21 cellular contexts compared by ENCODE assay signal in the genomic region with DNA sequence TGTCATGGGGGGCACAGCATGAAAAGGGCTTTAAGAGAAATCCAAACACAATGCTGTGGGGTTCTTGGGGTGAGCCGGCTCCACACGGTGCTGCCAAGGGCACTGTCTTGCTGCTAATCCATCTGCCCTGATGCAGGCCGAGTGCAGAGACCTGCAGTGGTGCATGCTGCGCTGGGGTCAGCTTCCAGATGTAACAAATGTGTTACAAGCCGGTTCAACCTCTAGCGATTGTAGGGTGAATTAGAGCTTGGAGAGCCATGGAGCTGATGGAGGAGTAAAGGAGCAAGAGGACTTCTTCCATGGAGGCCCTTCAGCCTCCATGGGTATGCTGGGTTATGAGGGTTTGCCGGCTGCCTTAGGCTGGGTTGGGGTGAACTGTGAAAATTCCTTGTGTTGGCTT.
DNase-seq lines count a peak whose midpoint lies in the region; ATAC-seq and TF ChIP-seq lines count a peak whose summit lies in the region.
"Had no signal": no experiment of that assay in that cellular context is flagged by ENCODE, and none has a peak within 500 bp of the region (broad histone marks: within the 10 kb centered on the region; RNA-seq: fewer than 3 reads in every experiment).

No MANE protein-coding gene starts in this region.

- H3K9me3 Mint-ChIP-seq in chondrocyte (ENCODE audit: low read depth) = peaks cover 19% of the 10 kb centered on the region
- H3K9me3 Mint-ChIP-seq: HFFc6 had no signal

- H3K4me1 Mint-ChIP-seq in chondrocyte (ENCODE audit: low read depth) = no peaks in the 10 kb centered on the region
- H3K4me1 Mint-ChIP-seq: B cell; CD14-positive monocyte; CD8-positive, alpha-beta memory T cell; GM23338 had no signal

- H3K27ac Mint-ChIP-seq in chondrocyte (ENCODE audit: unreplicated experiment) = no peak overlapping the region
- H3K27ac Mint-ChIP-seq: B cell; CD14-positive monocyte; CD4-positive, alpha-beta T cell; CD8-positive, alpha-beta memory T cell; GM23338; HFFc6 had no signal

- H3K9ac ChIP-seq in neuronal stem cell (ENCODE audit: low read depth, low read length, poor library complexity) = no peak overlapping the region
- no peak overlapping the region for H3K9ac ChIP-seq in PC-3 (ENCODE audit: low read length)
- H3K9ac ChIP-seq: BLaER1 treated with 17β-estradiol and CSF1 and Interleukin-3, amounts not matched to agents 10 nM and 100 nM had no signal

- H4K20me1 ChIP-seq in PC-3 (ENCODE audit: low read length) = no peaks in the 10 kb centered on the region
- H4K20me1 ChIP-seq: BLaER1 treated with 17β-estradiol and CSF1 and Interleukin-3, amounts not matched to agents 10 nM and 100 nM had no signal

- BruUV-seq in PC-3 (replicated peaks; lab: Mats Ljungman, UMichigan) = no TSS peak

- no peak overlapping the region for H2AFZ ChIP-seq in neuronal stem cell (ENCODE audit: low read length)
- H2AFZ ChIP-seq in PC-3 (ENCODE audit: low read length) = no peak overlapping the region
- H2AFZ ChIP-seq: GM23338 had no signal

- H3K4me3 ChIP-seq in neuronal stem cell (ENCODE audit: low read length in 2 of 2) (no peak overlapping the region), uterus (no peak overlapping the region), PC-3 (ENCODE audit: low read length) (no peak overlapping the region)
- H3K4me3 ChIP-seq: BLaER1 treated with 17β-estradiol and CSF1 and Interleukin-3, amounts not matched to agents 10 nM and 100 nM; GM12878; GM23338; HAP-1 had no signal

- H3K36me3 Mint-ChIP-seq in chondrocyte (ENCODE audit: low read depth) = peaks cover 1% of the 10 kb centered on the region
- H3K36me3 Mint-ChIP-seq: CD14-positive monocyte; CD8-positive, alpha-beta memory T cell had no signal

- H3K9me3 ChIP-seq in neuronal stem cell (replicated peaks in 1 of 2; ENCODE audit: control insufficient read depth in 2 of 2, insufficient read depth in 1 of 2, low read depth in 1 of 2, low read length in 2 of 2) = no peaks in the 10 kb centered on the region
- no peaks in the 10 kb centered on the region for H3K9me3 ChIP-seq in uterus
- H3K9me3 ChIP-seq in PC-3 (ENCODE audit: low read length) = no peaks in the 10 kb centered on the region
- H3K9me3 ChIP-seq: HAP-1 had no signal

- no CpG with 5 or more reads among the region's 7 CpGs for WGBS in neuronal stem cell (ENCODE audit: extremely low coverage in 2 of 2, insufficient read length in 2 of 2, insufficient replicate concordance in 1 of 2), 2 donors

- H3K4me3 Mint-ChIP-seq in chondrocyte (ENCODE audit: unreplicated experiment) = no peak overlapping the region
- H3K4me3 Mint-ChIP-seq: B cell; CD14-positive monocyte; CD4-positive, alpha-beta T cell; CD8-positive, alpha-beta memory T cell; GM23338; HFFc6 had no signal

- no peak overlapping the region for H2BK12ac ChIP-seq in neuronal stem cell (ENCODE audit: low read length)

- POLR2A ChIA-PET in PC-3 (lab: Charles Lee; ENCODE audit: unreplicated experiment) = no interaction called here

- ATAC-seq in HG03025 (IDR thresholded peaks at IDR 0.05; ENCODE audit: low FRiP score, unreplicated experiment) = no peak
- ATAC-seq in PC-3 = no peak
- ATAC-seq: GM12878, GM23338 had no signal

- peaks cover 4% of the 10 kb centered on the region for H3K27me3 Mint-ChIP-seq in chondrocyte (ENCODE audit: low read depth)
- H3K27me3 Mint-ChIP-seq: B cell had no signal

- no peak overlapping the region for H4K8ac ChIP-seq in neuronal stem cell (ENCODE audit: low read depth, low read length)

- H3K36me3 ChIP-seq in neuronal stem cell (replicated peaks in 1 of 2; ENCODE audit: control insufficient read depth in 2 of 2, insufficient read depth in 2 of 2, low read length in 2 of 2) (no peaks in the 10 kb centered on the region), uterus (no peaks in the 10 kb centered on the region), PC-3 (ENCODE audit: low read depth, low read length) (no peaks in the 10 kb centered on the region)
- H3K36me3 ChIP-seq: BLaER1 treated with 17β-estradiol and CSF1 and Interleukin-3, amounts not matched to agents 10 nM and 100 nM; HAP-1 had no signal

- H3K18ac ChIP-seq in neuronal stem cell (ENCODE audit: low read length) = peak overlapping the region; percentile 3

- TF ChIP-seq POLR2A in uterus (IDR thresholded peaks at IDR 0.05) = no peak

- H3K23ac ChIP-seq in neuronal stem cell (ENCODE audit: low read depth, low read length, poor library complexity) = no peak overlapping the region

- no peak overlapping the region for H3K4ac ChIP-seq in neuronal stem cell (ENCODE audit: low read length)

- H2AK5ac ChIP-seq in neuronal stem cell (ENCODE audit: low read depth, low read length) = no peak overlapping the region

- no peak overlapping the region for H3K14ac ChIP-seq in neuronal stem cell (ENCODE audit: low read length)

- CTCF ChIA-PET in PC-3 (lab: Charles Lee) = no interaction called here

- no peaks in the 10 kb centered on the region for H3K79me2 ChIP-seq in PC-3 (ENCODE audit: low read length)

- no peaks in the 10 kb centered on the region for H3F3A ChIP-seq in PC-3 (ENCODE audit: low read length, unreplicated experiment)

- no peaks in the 10 kb centered on the region for H3K79me1 ChIP-seq in neuronal stem cell (ENCODE audit: low read depth, low read length)

- no peaks in the 10 kb centered on the region for H3K27me3 ChIP-seq in neuronal stem cell (ENCODE audit: control insufficient read depth in 3 of 3, insufficient read depth in 3 of 3, low read depth in 1 of 3, low read length in 3 of 3)
- no peaks in the 10 kb centered on the region for H3K27me3 ChIP-seq in uterus
- H3K27me3 ChIP-seq in PC-3 (ENCODE audit: low read length) = no peaks in the 10 kb centered on the region
- H3K27me3 ChIP-seq: BLaER1 treated with 17β-estradiol and CSF1 and Interleukin-3, amounts not matched to agents 10 nM and 100 nM had no signal

- no peak overlapping the region for H3K27ac ChIP-seq in neuronal stem cell (replicated peaks; ENCODE audit: low read length)
- H3K27ac ChIP-seq in uterus = no peak overlapping the region
- H3K27ac ChIP-seq in PC-3 (ENCODE audit: low read length) = no peak overlapping the region
- H3K27ac ChIP-seq: 22Rv1; BLaER1 treated with 17β-estradiol and CSF1 and Interleukin-3, amounts not matched to agents 10 nM and 100 nM had no signal

- intact Hi-C loops in uterus (cut with DNase I; ENCODE audit: low total_unique reads) = no loop called here
- intact Hi-C loops in PC-3 (cut with micrococcal nuclease) = no loop called here

- H3K4me2 ChIP-seq in neuronal stem cell (ENCODE audit: insufficient read depth, low read length, poor library complexity, severe bottlenecking) (no peak overlapping the region), PC-3 (ENCODE audit: low read length) (no peak overlapping the region)
- H3K4me2 ChIP-seq: BLaER1 treated with 17β-estradiol and CSF1 and Interleukin-3, amounts not matched to agents 10 nM and 100 nM; GM23338 had no signal

- H2BK5ac ChIP-seq in neuronal stem cell (ENCODE audit: low read length) = no peak overlapping the region

- H3K4me1 ChIP-seq in neuronal stem cell (ENCODE audit: control insufficient read depth in 2 of 2, insufficient read depth in 1 of 2, low read depth in 1 of 2, low read length in 2 of 2) = no peaks in the 10 kb centered on the region
- H3K4me1 ChIP-seq in uterus = no peaks in the 10 kb centered on the region
- no peaks in the 10 kb centered on the region for H3K4me1 ChIP-seq in PC-3 (ENCODE audit: insufficient read depth, low read length)
- H3K4me1 ChIP-seq: BLaER1 treated with 17β-estradiol and CSF1 and Interleukin-3, amounts not matched to agents 10 nM and 100 nM; HAP-1 had no signal

- no peaks in the 10 kb centered on the region for H3K9me2 ChIP-seq in PC-3 (replicated peaks; ENCODE audit: low read length)

- DNase-seq in NCI-H82 (lab: John Stamatoyannopoulos, UW) (peak; percentile 45), NCI-H82 treated with DMSO at 0.1 percent for 48 hours (lab: John Stamatoyannopoulos, UW; ENCODE audit: unreplicated experiment) (no peak), SK-N-DZ (ENCODE audit: low spot score) (peak; percentile 60), chondrocyte (ENCODE audit: low spot score) (peak; percentile 37), neuronal stem cell (ENCODE audit: low spot score) (no peak), uterus (no peak), PC-3 (no peak)
- DNase-seq: CD4-positive, alpha-beta T cell; CD8-positive, alpha-beta memory T cell; DMS79; EL; GDM1; HFFc6 had no signal

- no peak overlapping the region for H4K91ac ChIP-seq in neuronal stem cell (ENCODE audit: low read depth, low read length, poor library complexity)

- H2BK120ac ChIP-seq in neuronal stem cell (ENCODE audit: low read depth, low read length) = no peak overlapping the region

- no peak overlapping the region for H2BK15ac ChIP-seq in neuronal stem cell (ENCODE audit: low read length)

- TF ChIP-seq CTCF in chondrocyte (IDR thresholded peaks at IDR 0.05) (no peak), uterus (IDR thresholded peaks at IDR 0.05) (no peak), PC-3 (conservative IDR thresholded peaks at IDR 0.05; ENCODE audit: low read depth, low read length) (no peak)

Comparison
In these comparisons a context has a peak if more than half of its experiments do, and no peak if none do; other contexts are left out.
1. DNase-seq: peak in NCI-H82 (single experiment), SK-N-DZ (single experiment) and chondrocyte (single experiment); none in NCI-H82 treated with DMSO at 0.1 percent for 48 hours (single experiment), neuronal stem cell (single experiment), uterus (0 of 2) and PC-3 (single experiment).